ENCODE assay signal across 8 cellular contexts in the genomic region with DNA sequence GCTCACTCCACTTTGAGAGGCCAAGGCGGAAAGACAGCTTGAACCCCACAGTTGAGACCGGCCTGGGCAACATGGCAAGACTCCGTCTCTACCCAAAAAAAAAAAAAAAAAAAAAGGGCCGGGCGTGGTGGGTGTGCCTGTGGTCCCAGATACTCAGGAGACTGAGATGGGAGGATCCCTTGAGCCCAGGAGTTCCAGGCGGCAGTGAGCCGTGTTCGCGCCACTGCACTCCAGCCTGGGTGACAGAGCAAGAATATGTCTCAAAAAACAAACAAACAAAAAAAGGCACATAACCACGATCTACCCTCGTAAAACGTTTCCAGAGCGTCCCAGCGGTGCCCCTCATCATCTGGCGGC. TPM values are rescaled to one million over a fixed set of nuclear protein-coding genes. Genes with fewer than 3 reads are reported as not detected.
DNase-seq lines count a peak whose midpoint lies in the region; ATAC-seq lines count a peak whose summit lies in the region.

No MANE protein-coding gene starts in this region.

- intact Hi-C loops in activated T-helper 2 cell treated with anti-CD3 and anti-CD28 coated beads, Interferon-gamma antibody, Interleukin-2, Interleukin-4, amounts not matched to agents 10 μg/mL and 5 μg/mL and 100 μg/mL, durations not matched to agents 14 hours and 24 hours and 36 hours (cut with micrococcal nuclease), result loop anchor here (5.0 kb wide), 1 partner anchor 129 kb away; no protein-coding TSS in a partner anchor

- H3K27me3 Mint-ChIP-seq in activated T-helper 2 cell treated with anti-CD3 and anti-CD28 coated beads, Interferon-gamma antibody, Interleukin-2, Interleukin-4, amounts not matched to agents 10 μg/mL and 5 μg/mL and 100 μg/mL, durations not matched to agents 14 hours and 24 hours and 36 hours (ENCODE audit: low read depth), result no peaks in the 10 kb centered on the region
- H3K27me3 Mint-ChIP-seq in stimulated activated memory B cell treated with anti-CD40 and anti-IgM and Interleukin-4, amounts not matched to agents 10 μg/mL and 1 μg/mL and 100 μg/mL, for 72 hours, result no peaks in the 10 kb centered on the region

- DNase-seq in activated T-helper 2 cell treated with anti-CD3 and anti-CD28 coated beads, Interferon-gamma antibody, Interleukin-2, Interleukin-4, amounts not matched to agents 10 μg/mL and 5 μg/mL and 100 μg/mL, durations not matched to agents 14 hours and 24 hours and 36 hours (ENCODE audit: low spot score), result no peak
- DNase-seq in NCI-H2081 (lab: John Stamatoyannopoulos, UW) (no peak), COR-L47 (lab: John Stamatoyannopoulos, UW) (no peak)

- H3K4me3 Mint-ChIP-seq in activated T-helper 2 cell treated with anti-CD3 and anti-CD28 coated beads, Interferon-gamma antibody, Interleukin-2, Interleukin-4, amounts not matched to agents 10 μg/mL and 5 μg/mL and 100 μg/mL, durations not matched to agents 14 hours and 24 hours and 36 hours (ENCODE audit: low read depth), result peak overlapping the region; percentile 89
- H3K4me3 Mint-ChIP-seq in stimulated activated memory B cell treated with anti-CD40 and anti-IgM and Interleukin-4, amounts not matched to agents 10 μg/mL and 1 μg/mL and 100 μg/mL, for 72 hours, result peak overlapping the region; percentile 92

- ATAC-seq in HG03108 (IDR thresholded peaks at IDR 0.05; ENCODE audit: unreplicated experiment) (peak; percentile 8), GM21723 (IDR thresholded peaks at IDR 0.05; ENCODE audit: unreplicated experiment) (no peak), GM21825 (IDR thresholded peaks at IDR 0.05; ENCODE audit: unreplicated experiment) (no peak)
- ATAC-seq in stimulated activated memory B cell treated with anti-CD40 and anti-IgM and Interleukin-4, amounts not matched to agents 10 μg/mL and 1 μg/mL and 100 μg/mL, for 72 hours, result no peak

- H3K4me1 Mint-ChIP-seq in activated T-helper 2 cell treated with anti-CD3 and anti-CD28 coated beads, Interferon-gamma antibody, Interleukin-2, Interleukin-4, amounts not matched to agents 10 μg/mL and 5 μg/mL and 100 μg/mL, durations not matched to agents 14 hours and 24 hours and 36 hours (ENCODE audit: low read depth), result peaks cover 25% of the 10 kb centered on the region
- H3K4me1 Mint-ChIP-seq in stimulated activated memory B cell treated with anti-CD40 and anti-IgM and Interleukin-4, amounts not matched to agents 10 μg/mL and 1 μg/mL and 100 μg/mL, for 72 hours, result peaks cover 45% of the 10 kb centered on the region

- peak overlapping the region; percentile 80 for H3K4me3 ChIP-seq in iPS-18c (ENCODE audit: insufficient read depth, low read depth, low read length)

- H3K9me3 Mint-ChIP-seq in activated T-helper 2 cell treated with anti-CD3 and anti-CD28 coated beads, Interferon-gamma antibody, Interleukin-2, Interleukin-4, amounts not matched to agents 10 μg/mL and 5 μg/mL and 100 μg/mL, durations not matched to agents 14 hours and 24 hours and 36 hours, result no peaks in the 10 kb centered on the region
- H3K9me3 Mint-ChIP-seq in stimulated activated memory B cell treated with anti-CD40 and anti-IgM and Interleukin-4, amounts not matched to agents 10 μg/mL and 1 μg/mL and 100 μg/mL, for 72 hours, result no peaks in the 10 kb centered on the region

- H3K27ac Mint-ChIP-seq in activated T-helper 2 cell treated with anti-CD3 and anti-CD28 coated beads, Interferon-gamma antibody, Interleukin-2, Interleukin-4, amounts not matched to agents 10 μg/mL and 5 μg/mL and 100 μg/mL, durations not matched to agents 14 hours and 24 hours and 36 hours, result peak overlapping the region; percentile 33
- H3K27ac Mint-ChIP-seq in stimulated activated memory B cell treated with anti-CD40 and anti-IgM and Interleukin-4, amounts not matched to agents 10 μg/mL and 1 μg/mL and 100 μg/mL, for 72 hours, result peak overlapping the region; percentile 85

- peaks cover 14% of the 10 kb centered on the region for H3K36me3 Mint-ChIP-seq in activated T-helper 2 cell treated with anti-CD3 and anti-CD28 coated beads, Interferon-gamma antibody, Interleukin-2, Interleukin-4, amounts not matched to agents 10 μg/mL and 5 μg/mL and 100 μg/mL, durations not matched to agents 14 hours and 24 hours and 36 hours (ENCODE audit: low read depth)
- peaks cover 8% of the 10 kb centered on the region for H3K36me3 Mint-ChIP-seq in stimulated activated memory B cell treated with anti-CD40 and anti-IgM and Interleukin-4, amounts not matched to agents 10 μg/mL and 1 μg/mL and 100 μg/mL, for 72 hours

- H3K9me3 ChIP-seq in iPS-18c (ENCODE audit: control insufficient read depth, insufficient read depth, low read length), result no peaks in the 10 kb centered on the region

RNA-seq across cellular contexts. Expression of gene RAD9A, which starts 0.9 kb away (rescaled TPM):
- total RNA-seq in activated T-helper 2 cell treated with anti-CD3 and anti-CD28 coated beads, Interferon-gamma antibody, Interleukin-2, Interleukin-4, amounts not matched to agents 10 μg/mL and 5 μg/mL and 100 μg/mL, durations not matched to agents 14 hours and 24 hours and 36 hours, result 32.1 and 34.1 TPM in 2 replicates

RNA-seq across cellular contexts. Expression of gene PPP1CA, which starts 10.7 kb away (rescaled TPM):
- total RNA-seq in activated T-helper 2 cell treated with anti-CD3 and anti-CD28 coated beads, Interferon-gamma antibody, Interleukin-2, Interleukin-4, amounts not matched to agents 10 μg/mL and 5 μg/mL and 100 μg/mL, durations not matched to agents 14 hours and 24 hours and 36 hours, result 250 and 262 TPM in 2 replicates

RNA-seq across cellular contexts. Expression of gene TBC1D10C, which starts 13.0 kb away (rescaled TPM):
- total RNA-seq in activated T-helper 2 cell treated with anti-CD3 and anti-CD28 coated beads, Interferon-gamma antibody, Interleukin-2, Interleukin-4, amounts not matched to agents 10 μg/mL and 5 μg/mL and 100 μg/mL, durations not matched to agents 14 hours and 24 hours and 36 hours, result 112 and 118 TPM in 2 replicates

RNA-seq across cellular contexts. Expression of gene CLCF1, which starts 17.5 kb away (rescaled TPM):
- 2.9 and 3.0 TPM in 2 replicates for total RNA-seq in activated T-helper 2 cell treated with anti-CD3 and anti-CD28 coated beads, Interferon-gamma antibody, Interleukin-2, Interleukin-4, amounts not matched to agents 10 μg/mL and 5 μg/mL and 100 μg/mL, durations not matched to agents 14 hours and 24 hours and 36 hours

RNA-seq across cellular contexts. Expression of gene CARNS1, which starts 24.6 kb away (rescaled TPM):
- total RNA-seq in activated T-helper 2 cell treated with anti-CD3 and anti-CD28 coated beads, Interferon-gamma antibody, Interleukin-2, Interleukin-4, amounts not matched to agents 10 μg/mL and 5 μg/mL and 100 μg/mL, durations not matched to agents 14 hours and 24 hours and 36 hours, result 0.51 and 0.68 TPM in 2 replicates
